Comparison of ENCODE assay signal across 13 cellular contexts in genomic region chr4:148239406-148239805, GRCh38.
"Had no signal": no experiment of that assay in that cellular context is flagged by ENCODE, and none has a peak within 500 bp of the region (broad histone marks: within the 10 kb centered on the region; RNA-seq: fewer than 3 reads in every experiment).

No MANE protein-coding gene starts in this region.

- H3K36me3 ChIP-seq: heart left ventricle, sigmoid colon, thoracic aorta had no signal

- H3K9me3 ChIP-seq: heart left ventricle, psoas muscle, sigmoid colon, thoracic aorta had no signal

- FAIRE-seq: frontal cortex, islet of Langerhans had no signal

- H3K4me3 ChIP-seq: heart left ventricle, psoas muscle, sigmoid colon, thoracic aorta had no signal

- H3K27me3 ChIP-seq: heart left ventricle, sigmoid colon had no signal

- H3K4me1 ChIP-seq: sigmoid colon had no signal

- ATAC-seq: stimulated activated naive CD8-positive, alpha-beta T cell treated with anti-CD3 and anti-CD28 coated beads, Interleukin-15, amount 100 ng/mL, for 72 hours had no signal

- DNase-seq: central memory CD4-positive, alpha-beta T cell; cortex of kidney; effector CD8-positive, alpha-beta T cell; psoas muscle; sigmoid colon; stimulated activated CD4-positive, alpha-beta T cell treated with anti-CD3 and anti-CD28 coated beads, Interleukin-4, amount 100 ng/mL, for 1 hour; stimulated activated CD8-positive, alpha-beta memory T cell treated with anti-CD3 and anti-CD28 coated beads, Interleukin-4, amount 100 ng/mL, for 48 hours; stimulated activated naive CD8-positive, alpha-beta T cell treated with anti-CD3 and anti-CD28 coated beads, Interleukin-15, amount 100 ng/mL, for 72 hours; T-helper 9 cell had no signal

- H3K27ac ChIP-seq: psoas muscle, sigmoid colon, thoracic aorta had no signal
